ENCODE assay signal across 9 cellular contexts in genomic region chr16:9097266-9098219, GRCh38. TPM values are rescaled to one million over a fixed set of nuclear protein-coding genes. Genes with fewer than 3 reads are reported as not detected.
DNase-seq lines count a peak whose midpoint lies in the region; ATAC-seq, FAIRE-seq and TF ChIP-seq lines count a peak whose summit lies in the region.
"Had no signal": no experiment of that assay in that cellular context is flagged by ENCODE, and none has a peak within 500 bp of the region (broad histone marks: within the 10 kb centered on the region; RNA-seq: fewer than 3 reads in every experiment).

No MANE protein-coding gene starts in this region.

- no peak overlapping the region for H3K27ac ChIP-seq in mesenchymal stem cell (ENCODE audit: low read length, poor library complexity, severe bottlenecking)
- peak overlapping the region in 3 of 4 donors; percentile 27 to 71 (median 68) for H3K27ac ChIP-seq in upper lobe of left lung

- peaks cover 91% of the 10 kb centered on the region for H3K4me1 Mint-ChIP-seq in activated naive CD8-positive, alpha-beta T cell treated with anti-CD3 and anti-CD28 coated beads, Interleukin-2, amount 50 U/mL, for 24 hours

- H3K4me3 ChIP-seq in mesenchymal stem cell (ENCODE audit: insufficient read depth in 1 of 2, low read depth in 1 of 2, low read length in 2 of 2) (no peak overlapping the region), upper lobe of left lung (no peak overlapping the region)

- no peaks in the 10 kb centered on the region for H3K27me3 ChIP-seq in mesenchymal stem cell (ENCODE audit: control insufficient read depth in 1 of 2, insufficient read depth in 1 of 2, low read length in 2 of 2)
- no peaks in the 10 kb centered on the region for H3K27me3 ChIP-seq in upper lobe of left lung

- H3K14ac ChIP-seq in mesenchymal stem cell (ENCODE audit: low read length in 2 of 2): no peak overlapping the region

- peaks cover 24 to 95% of the 10 kb centered on the region in 2 experiments for H3K36me3 ChIP-seq in mesenchymal stem cell (ENCODE audit: control insufficient read depth in 1 of 2, insufficient read depth in 2 of 2, low read depth in 1 of 2, low read length in 2 of 2)
- peaks cover 0 to 53% (median 15%) of the 10 kb centered on the region in 4 donors for H3K36me3 ChIP-seq in upper lobe of left lung

- TF ChIP-seq EP300 in upper lobe of left lung (IDR thresholded peaks at IDR 0.05): no peak

- H2BK120ac ChIP-seq in mesenchymal stem cell (ENCODE audit: low read depth, low read length): no peak overlapping the region

- no peak for TF ChIP-seq CTCF in upper lobe of left lung (IDR thresholded peaks at IDR 0.05)

- H3K4ac ChIP-seq in mesenchymal stem cell (ENCODE audit: low read depth in 1 of 2, low read length in 2 of 2): no peak overlapping the region

- no peak for FAIRE-seq in RCC 7860 (lab: Jason Lieb, UNC)

- no peaks in the 10 kb centered on the region for H3K79me1 ChIP-seq in mesenchymal stem cell (replicated peaks; ENCODE audit: low read length, poor library complexity, severe bottlenecking)

- H2AK5ac ChIP-seq in mesenchymal stem cell (ENCODE audit: low read length, severe bottlenecking): no peak overlapping the region

- H2BK12ac ChIP-seq in mesenchymal stem cell (ENCODE audit: low read length in 2 of 2): no peak overlapping the region

- no peaks in the 10 kb centered on the region for H3K27me3 Mint-ChIP-seq in activated naive CD8-positive, alpha-beta T cell treated with anti-CD3 and anti-CD28 coated beads, Interleukin-2, amount 50 U/mL, for 24 hours

- peaks cover 85% of the 10 kb centered on the region for H3K36me3 Mint-ChIP-seq in activated naive CD8-positive, alpha-beta T cell treated with anti-CD3 and anti-CD28 coated beads, Interleukin-2, amount 50 U/mL, for 24 hours (ENCODE audit: low read depth)

- ATAC-seq in Right ventricle myocardium inferior (peak; percentile 49), upper lobe of left lung (ENCODE audit: low FRiP score in 2 of 2) (no peak)
- no peak for ATAC-seq in activated naive CD8-positive, alpha-beta T cell treated with anti-CD3 and anti-CD28 coated beads, Interleukin-2, amount 50 U/mL, for 24 hours

- H2AFZ ChIP-seq in mesenchymal stem cell (ENCODE audit: low read depth, low read length): no peak overlapping the region

- peak overlapping the region; percentile 4 for H3K4me2 ChIP-seq in mesenchymal stem cell (ENCODE audit: low read length, poor library complexity, severe bottlenecking)

- 98% methylated on average over 9 of the region's 10 CpGs for WGBS in mesenchymal stem cell
- 73 to 77% methylated on average over 9 to 10 of the region's 10 CpGs for WGBS in upper lobe of left lung, 2 donors

- H3K9ac ChIP-seq in mesenchymal stem cell (ENCODE audit: low read length): peak overlapping the region; percentile 6

- no peak overlapping the region for H2BK15ac ChIP-seq in mesenchymal stem cell (ENCODE audit: low read depth, poor library complexity, severe bottlenecking)

- H3K18ac ChIP-seq in mesenchymal stem cell (ENCODE audit: low read depth in 1 of 2, low read length in 2 of 2): no peak overlapping the region

- no peak overlapping the region for H2BK5ac ChIP-seq in mesenchymal stem cell (ENCODE audit: low read depth, low read length, poor library complexity, severe bottlenecking)

- peak overlapping the region; percentile 70 for H3K4me3 Mint-ChIP-seq in activated naive CD8-positive, alpha-beta T cell treated with anti-CD3 and anti-CD28 coated beads, Interleukin-2, amount 50 U/mL, for 24 hours

- H3K27ac Mint-ChIP-seq in activated naive CD8-positive, alpha-beta T cell treated with anti-CD3 and anti-CD28 coated beads, Interleukin-2, amount 50 U/mL, for 24 hours: peak overlapping the region; percentile 90

- peaks cover 15% of the 10 kb centered on the region for H3K4me1 ChIP-seq in mesenchymal stem cell (ENCODE audit: control insufficient read depth, insufficient read depth, low read depth, low read length)
- peaks cover 90 to 97% (median 92%) of the 10 kb centered on the region in 4 donors for H3K4me1 ChIP-seq in upper lobe of left lung

- no peaks in the 10 kb centered on the region for H3K9me3 ChIP-seq in mesenchymal stem cell (ENCODE audit: control insufficient read depth, low read length)
- no peaks in the 10 kb centered on the region for H3K9me3 ChIP-seq in upper lobe of left lung

- peak; percentile 20 for DNase-seq in Right ventricle myocardium inferior (ENCODE audit: missing footprints)
- DNase-seq in cardiac septum (ENCODE audit: low spot score): no peak
- no peak for DNase-seq in activated naive CD8-positive, alpha-beta T cell treated with anti-CD3 and anti-CD28 coated beads, Interleukin-2, amount 50 U/mL, for 24 hours
- no peak for DNase-seq in mesenchymal stem cell
- no peak for DNase-seq in upper lobe of left lung
- DNase-seq in COLO668 (lab: John Stamatoyannopoulos, UW; ENCODE audit: unreplicated experiment): no peak
- no peak for DNase-seq in DMS79 (lab: John Stamatoyannopoulos, UW)
- no peak for DNase-seq in RCC 7860 (ENCODE audit: low spot score)
- DNase-seq: C1 segment of cervical spinal cord had no signal

- no peak for TF ChIP-seq POLR2A in upper lobe of left lung (IDR thresholded peaks at IDR 0.05)

- no peak overlapping the region for H4K8ac ChIP-seq in mesenchymal stem cell (ENCODE audit: low read length)

- no peak overlapping the region for H3K23ac ChIP-seq in mesenchymal stem cell (ENCODE audit: low read length in 2 of 2)

- H4K91ac ChIP-seq in mesenchymal stem cell (ENCODE audit: low read length): no peak overlapping the region

- intact Hi-C loops in Right ventricle myocardium inferior (cut with DNase I): no loop called here
- intact Hi-C loops in cardiac septum (cut with DNase I): no loop called here

- no peaks in the 10 kb centered on the region for H3K9me3 Mint-ChIP-seq in activated naive CD8-positive, alpha-beta T cell treated with anti-CD3 and anti-CD28 coated beads, Interleukin-2, amount 50 U/mL, for 24 hours

RNA-seq across cellular contexts. Expression of gene HAPSTR1, which starts 6.1 kb away (rescaled TPM):
- total RNA-seq in Right ventricle myocardium inferior (52.5 TPM), cardiac septum (59.6 TPM), upper lobe of left lung (10 to 100 TPM; 37.3 to 62.9 (median 46.0) TPM)
- 43.4 TPM for polyA plus RNA-seq in mesenchymal stem cell (2013, experiment 1 of 2)
- polyA plus RNA-seq in mesenchymal stem cell (2013, experiment 2 of 2): 42.6 TPM
